In the genomic region with DNA sequence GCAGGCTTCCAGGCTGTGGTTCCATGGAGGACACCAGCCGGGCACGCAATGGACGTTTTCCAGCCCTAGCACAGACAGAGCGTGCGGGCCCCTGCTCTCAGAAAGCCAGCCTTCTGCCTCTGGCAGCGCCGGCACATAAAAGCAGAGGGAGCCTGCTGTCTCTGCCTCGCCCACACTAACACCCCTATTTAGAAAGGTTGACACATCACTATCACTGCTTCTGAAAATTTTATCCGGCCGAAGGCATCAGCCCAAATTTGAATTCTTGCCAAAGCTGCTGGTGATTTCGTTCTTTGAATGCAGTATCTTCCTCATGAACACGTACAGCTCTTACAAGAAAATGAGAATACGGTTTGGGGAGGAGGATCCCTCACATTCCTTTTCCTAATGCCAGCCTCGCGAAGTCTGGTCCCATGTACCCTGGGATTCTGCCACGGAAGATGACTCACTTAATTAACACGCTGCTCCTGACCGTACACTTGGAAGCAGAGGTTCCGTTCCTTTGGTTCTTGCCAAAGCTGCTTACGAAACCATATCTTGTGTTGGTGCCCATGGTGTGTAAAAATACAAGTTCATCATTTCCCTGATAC, we compare ENCODE assay signal across 8 cellular contexts. TPM values are rescaled to one million over a fixed set of nuclear protein-coding genes. Genes with fewer than 3 reads are reported as not detected.
DNase-seq lines count a peak whose midpoint lies in the region; ATAC-seq and TF ChIP-seq lines count a peak whose summit lies in the region.

No MANE protein-coding gene starts in this region.

- peak; percentile 93 for DNase-seq in BJ (ENCODE audit: low read depth)
- DNase-seq in HUDEP-2 (lab: John Stamatoyannopoulos, UW; ENCODE audit: unreplicated experiment in 76 of 76): peak in 40 of 76 experiments; percentile 5 to 66 (median 31)
- DNase-seq in activated naive CD8-positive, alpha-beta T cell treated with anti-CD3 and anti-CD28 coated beads, Interleukin-2, amount 10 ng/mL, durations not matched to agents 7 days and 5 days: no peak
- DNase-seq in Right ventricle myocardium inferior (ENCODE audit: missing footprints): peak; percentile 60
- peak; percentile 36 to 96 (median 72) for DNase-seq in posterior cingulate gyrus
- no peak for DNase-seq in COLO668 (lab: John Stamatoyannopoulos, UW; ENCODE audit: unreplicated experiment)
- no peak for DNase-seq in SHP77 (lab: John Stamatoyannopoulos, UW)
- DNase-seq in GM20000 (ENCODE audit: low spot score): no peak

- peaks cover 4% of the 10 kb centered on the region for H3K36me3 Mint-ChIP-seq in activated naive CD8-positive, alpha-beta T cell treated with anti-CD3 and anti-CD28 coated beads, Interleukin-2, amount 10 ng/mL, durations not matched to agents 7 days and 5 days

- CTCF ChIA-PET in BJ (lab: Yijun Ruan, JAX): no interaction called here

- intact Hi-C loops in Right ventricle myocardium inferior (cut with DNase I): loop anchor here (2.0 kb wide), 2 partner anchors 23 to 103 kb away; a partner anchor contains a TSS
- intact Hi-C loops in posterior cingulate gyrus (cut with DNase I): no loop called here

- no peaks in the 10 kb centered on the region for H3K36me3 ChIP-seq in BJ (ENCODE audit: control insufficient read depth, insufficient read depth, low read length)

- no peak overlapping the region for H3K27ac Mint-ChIP-seq in activated naive CD8-positive, alpha-beta T cell treated with anti-CD3 and anti-CD28 coated beads, Interleukin-2, amount 10 ng/mL, durations not matched to agents 7 days and 5 days

- no peaks in the 10 kb centered on the region for H3K27me3 ChIP-seq in BJ (ENCODE audit: control insufficient read depth, insufficient read depth, low read length)

- H3K9me3 Mint-ChIP-seq in activated naive CD8-positive, alpha-beta T cell treated with anti-CD3 and anti-CD28 coated beads, Interleukin-2, amount 10 ng/mL, durations not matched to agents 7 days and 5 days: no peaks in the 10 kb centered on the region

- peak overlapping the region; percentile 87 for H3K4me3 ChIP-seq in BJ (ENCODE audit: low read depth, low read length)

- POLR2A ChIA-PET in BJ (lab: Charles Lee): interaction anchor here (0.6 kb wide), 1 partner anchor 39 kb away, joined by 9 read pairs; no protein-coding TSS in a partner anchor
- POLR2A ChIA-PET in activated naive CD8-positive, alpha-beta T cell treated with anti-CD3 and anti-CD28 coated beads, Interleukin-2, amount 10 ng/mL, durations not matched to agents 7 days and 5 days (lab: Charles Lee): no interaction called here

- H3K4me3 Mint-ChIP-seq in activated naive CD8-positive, alpha-beta T cell treated with anti-CD3 and anti-CD28 coated beads, Interleukin-2, amount 10 ng/mL, durations not matched to agents 7 days and 5 days: peak overlapping the region; percentile 75

- H3K4me1 Mint-ChIP-seq in activated naive CD8-positive, alpha-beta T cell treated with anti-CD3 and anti-CD28 coated beads, Interleukin-2, amount 10 ng/mL, durations not matched to agents 7 days and 5 days: peaks cover 19% of the 10 kb centered on the region

- TF ChIP-seq CTCF in BJ (IDR thresholded peaks at IDR 0.05; ENCODE audit: insufficient read depth, low read depth, low read length) (no peak), GM20000 (IDR thresholded peaks at IDR 0.05; ENCODE audit: extremely low read depth, missing control alignments) (no peak)

- peaks cover 17% of the 10 kb centered on the region for H3K27me3 Mint-ChIP-seq in activated naive CD8-positive, alpha-beta T cell treated with anti-CD3 and anti-CD28 coated beads, Interleukin-2, amount 10 ng/mL, durations not matched to agents 7 days and 5 days

- ATAC-seq in activated naive CD8-positive, alpha-beta T cell treated with anti-CD3 and anti-CD28 coated beads, Interleukin-2, amount 10 ng/mL, durations not matched to agents 7 days and 5 days (ENCODE audit: low read depth): no peak
- peak; percentile 80 for ATAC-seq in Right ventricle myocardium inferior

RNA-seq across cellular contexts. Expression of a gene that starts 1.3 kb away (rescaled TPM):
- 8.6 and 13.3 TPM in 2 replicates for polyA plus RNA-seq in BJ (2011; rRNA removed)
- 9.6 and 12.4 TPM in 2 replicates for polyA minus RNA-seq in BJ (2011; rRNA and poly(A)+ RNA removed)
- 10 to 100 TPM; 28.8 to 29.3 TPM for total RNA-seq in activated naive CD8-positive, alpha-beta T cell treated with anti-CD3 and anti-CD28 coated beads, Interleukin-2, amount 10 ng/mL, durations not matched to agents 7 days and 5 days
- total RNA-seq in Right ventricle myocardium inferior: 23.3 TPM

RNA-seq across cellular contexts. Expression of a gene that starts 22.4 kb away (rescaled TPM):
- 14.7 and 23.6 TPM in 2 replicates for polyA plus RNA-seq in BJ (2011; rRNA removed)
- 8.3 and 11.2 TPM in 2 replicates for polyA minus RNA-seq in BJ (2011; rRNA and poly(A)+ RNA removed)
- 1 to 10 TPM; 5.6 to 7.9 TPM for total RNA-seq in activated naive CD8-positive, alpha-beta T cell treated with anti-CD3 and anti-CD28 coated beads, Interleukin-2, amount 10 ng/mL, durations not matched to agents 7 days and 5 days
- 10.6 TPM for total RNA-seq in Right ventricle myocardium inferior

RNA-seq across cellular contexts. Expression of a gene that starts 27.1 kb away (rescaled TPM):
- polyA plus RNA-seq in BJ (2011; rRNA removed): 227 and 290 TPM in 2 replicates
- 83.9 and 109 TPM in 2 replicates for polyA minus RNA-seq in BJ (2011; rRNA and poly(A)+ RNA removed)
- 1 to 10 TPM; 8.2 to 8.8 TPM for total RNA-seq in activated naive CD8-positive, alpha-beta T cell treated with anti-CD3 and anti-CD28 coated beads, Interleukin-2, amount 10 ng/mL, durations not matched to agents 7 days and 5 days
- total RNA-seq in Right ventricle myocardium inferior: 91.3 TPM

RNA-seq across cellular contexts. Expression of a gene that starts 42.4 kb away (rescaled TPM):
- 65.2 and 131 TPM in 2 replicates for polyA plus RNA-seq in BJ (2011; rRNA removed)
- polyA minus RNA-seq in BJ (2011; rRNA and poly(A)+ RNA removed): 75.0 and 127 TPM in 2 replicates
- 10 to 100 TPM; 58.9 to 59.0 TPM for total RNA-seq in activated naive CD8-positive, alpha-beta T cell treated with anti-CD3 and anti-CD28 coated beads, Interleukin-2, amount 10 ng/mL, durations not matched to agents 7 days and 5 days
- 32.1 TPM for total RNA-seq in Right ventricle myocardium inferior

RNA-seq across cellular contexts. Expression of a gene that starts 53.8 kb away (rescaled TPM):
- polyA plus RNA-seq in BJ (2011; rRNA removed): 143 and 188 TPM in 2 replicates
- polyA minus RNA-seq in BJ (2011; rRNA and poly(A)+ RNA removed): 22.3 and 33.3 TPM in 2 replicates
- 10 to 100 TPM; 64.4 to 67.5 TPM for total RNA-seq in activated naive CD8-positive, alpha-beta T cell treated with anti-CD3 and anti-CD28 coated beads, Interleukin-2, amount 10 ng/mL, durations not matched to agents 7 days and 5 days
- 83.1 TPM for total RNA-seq in Right ventricle myocardium inferior

Comparison
In these comparisons a context has a peak if more than half of its experiments do, and no peak if none do; other contexts are left out.
1. DNase-seq: peak in BJ (single experiment), HUDEP-2 (40 of 76), Right ventricle myocardium inferior (single experiment) and posterior cingulate gyrus (10 of 10); none in activated naive CD8-positive, alpha-beta T cell treated with anti-CD3 and anti-CD28 coated beads, Interleukin-2, amount 10 ng/mL, durations not matched to agents 7 days and 5 days (single experiment), COLO668 (single experiment), SHP77 (0 of 2) and GM20000 (single experiment).